8 cellular contexts compared by ENCODE assay signal in genomic region chr17:28318759-28319660, GRCh38. TPM values are rescaled to one million over a fixed set of nuclear protein-coding genes. Genes with fewer than 3 reads are reported as not detected.
A peak's percentile ranks its signal among the peaks of the same experiment; 100 is the strongest.
DNase-seq lines count a peak whose midpoint lies in the region; TF ChIP-seq lines count a peak whose summit lies in the region.

TSS of gene TMEM97 (plus strand) at chr17:28319200. CDS start at chr17:28319240, 40 bp downstream.

- peak within 1 kb of the TSS; percentile 86 for H2AK5ac ChIP-seq in neuronal stem cell (ENCODE audit: low read depth, low read length)

- H3K4me2 ChIP-seq in neuronal stem cell (ENCODE audit: insufficient read depth, low read length, poor library complexity, severe bottlenecking) = peak within 1 kb of the TSS; percentile 68

- H3K4me1 ChIP-seq in SJSA1 (replicated peaks) (peaks cover 20% of the 10 kb centered on the region), neuronal stem cell (ENCODE audit: control insufficient read depth in 2 of 2, insufficient read depth in 1 of 2, low read depth in 1 of 2, low read length in 2 of 2) (peaks cover 15 to 28% of the 10 kb centered on the region in 2 donors), subcutaneous abdominal adipose tissue (ENCODE audit: control insufficient read depth in 5 of 5, insufficient read depth in 5 of 5, low read length in 5 of 5) (peaks cover 2 to 23% (median 20%) of the 10 kb centered on the region in 5 donors)

- H3K9me3 ChIP-seq in SJSA1 (replicated peaks) = no peaks in the 10 kb centered on the region
- peaks cover 0 to 10% of the 10 kb centered on the region in 2 donors for H3K9me3 ChIP-seq in neuronal stem cell (replicated peaks in 1 of 2; ENCODE audit: control insufficient read depth in 2 of 2, insufficient read depth in 1 of 2, low read depth in 1 of 2, low read length in 2 of 2)
- H3K9me3 ChIP-seq in subcutaneous abdominal adipose tissue (ENCODE audit: control insufficient read depth in 5 of 5, low read length in 5 of 5) = no peaks in the 10 kb centered on the region

- H3K4ac ChIP-seq in neuronal stem cell (ENCODE audit: low read length) = peak within 1 kb of the TSS; percentile 67

- peak; percentile 97 for DNase-seq in GM06990 (ENCODE audit: extremely low read depth, insufficient read length)
- peak; percentile 91 for DNase-seq in HFF-Myc (ENCODE audit: extremely low read depth, low read depth)
- DNase-seq in MV-4-11 (lab: John Stamatoyannopoulos, UW) = peak; percentile 97
- peak; percentile 94 to 95 for DNase-seq in SJSA1 (ENCODE audit: low read depth in 1 of 2, low spot score in 2 of 2)
- peak; percentile 88 for DNase-seq in activated gamma-delta T cell treated with anti-CD3 and anti-CD28 coated beads, Interleukin-2, amount 50 U/mL, for 16 hours (ENCODE audit: low read depth)
- peak; percentile 97 for DNase-seq in foreskin melanocyte
- peak; percentile 93 for DNase-seq in neuronal stem cell (ENCODE audit: low spot score)

- TF ChIP-seq CTCF in GM06990 (IDR thresholded peaks at IDR 0.05; ENCODE audit: insufficient read depth, low read length, poor library complexity, severe bottlenecking) = peak; percentile 17
- no peak for TF ChIP-seq CTCF in HFF-Myc (IDR thresholded peaks at IDR 0.05; ENCODE audit: low read depth, low read length, missing control alignments)

- peak within 1 kb of the TSS; percentile 77 for H3K4me3 ChIP-seq in GM06990 (replicated peaks; ENCODE audit: low read depth, low read length)
- H3K4me3 ChIP-seq in HFF-Myc (replicated peaks; ENCODE audit: low read depth, low read length) = peak within 1 kb of the TSS; percentile 85
- peak within 1 kb of the TSS; percentile 57 for H3K4me3 ChIP-seq in SJSA1
- peak within 1 kb of the TSS; percentile 58 to 96 for H3K4me3 ChIP-seq in neuronal stem cell (ENCODE audit: low read length in 2 of 2)
- peak within 1 kb of the TSS; percentile 63 to 76 (median 74) for H3K4me3 ChIP-seq in subcutaneous abdominal adipose tissue (ENCODE audit: low read depth in 1 of 5, low read length in 5 of 5)

- H2BK15ac ChIP-seq in neuronal stem cell (ENCODE audit: low read length) = peak within 1 kb of the TSS; percentile 86

- no peak within 1 kb of the TSS for H2BK120ac ChIP-seq in neuronal stem cell (ENCODE audit: low read depth, low read length)

- peak within 1 kb of the TSS; percentile 93 for H2BK5ac ChIP-seq in neuronal stem cell (ENCODE audit: low read length)

- peak within 1 kb of the TSS; percentile 80 for H3K23ac ChIP-seq in neuronal stem cell (ENCODE audit: low read depth, low read length, poor library complexity)

- H3K27me3 ChIP-seq in GM06990 (replicated peaks; ENCODE audit: control insufficient read depth, insufficient read depth, low read length) (no peaks in the 10 kb centered on the region), SJSA1 (replicated peaks) (no peaks in the 10 kb centered on the region), neuronal stem cell (ENCODE audit: control insufficient read depth in 3 of 3, insufficient read depth in 3 of 3, low read depth in 1 of 3, low read length in 3 of 3) (no peaks in the 10 kb centered on the region), subcutaneous abdominal adipose tissue (ENCODE audit: control insufficient read depth in 5 of 5, insufficient read depth in 4 of 5, low read length in 5 of 5) (peaks cover 0 to 6% (median 4%) of the 10 kb centered on the region in 5 donors)

- no CpG with 5 or more reads among the region's 75 CpGs for WGBS in neuronal stem cell (ENCODE audit: extremely low coverage in 2 of 2, insufficient read length in 2 of 2, insufficient replicate concordance in 1 of 2), 2 donors

- peak within 1 kb of the TSS; percentile 70 for H4K8ac ChIP-seq in neuronal stem cell (ENCODE audit: low read depth, low read length)

- H4K91ac ChIP-seq in neuronal stem cell (ENCODE audit: low read depth, low read length, poor library complexity) = peak within 1 kb of the TSS; percentile 77

- no peaks in the 10 kb centered on the region for H3K36me3 ChIP-seq in GM06990 (ENCODE audit: control insufficient read depth, insufficient read depth, low read length)
- H3K36me3 ChIP-seq in SJSA1 = 0 out of 2 replicates have a peak, but pooled peaks cover 7% of the 10 kb centered on the region
- H3K36me3 ChIP-seq in neuronal stem cell (replicated peaks in 1 of 2; ENCODE audit: control insufficient read depth in 2 of 2, insufficient read depth in 2 of 2, low read length in 2 of 2) = peaks cover 0 to 38% of the 10 kb centered on the region in 2 donors
- H3K36me3 ChIP-seq in subcutaneous abdominal adipose tissue (ENCODE audit: control insufficient read depth in 5 of 5, insufficient read depth in 5 of 5, low read length in 5 of 5) = no peaks in the 10 kb centered on the region

- H3K79me1 ChIP-seq in neuronal stem cell (ENCODE audit: low read depth, low read length) = peaks cover 2% of the 10 kb centered on the region

- peak within 1 kb of the TSS; percentile 87 for H2AFZ ChIP-seq in neuronal stem cell (ENCODE audit: low read length)

- peak within 1 kb of the TSS; percentile 96 for H3K18ac ChIP-seq in neuronal stem cell (ENCODE audit: low read length)

- peak within 1 kb of the TSS; percentile 83 for H3K14ac ChIP-seq in neuronal stem cell (ENCODE audit: low read length)

- H3K9ac ChIP-seq in neuronal stem cell (ENCODE audit: low read depth, low read length, poor library complexity) (peak within 1 kb of the TSS; percentile 96), subcutaneous abdominal adipose tissue (ENCODE audit: low read length in 5 of 5) (peak within 1 kb of the TSS in 4 of 5 donors; percentile 3 to 70 (median 42))

- H3K27ac ChIP-seq in SJSA1 = 0 out of 2 replicates have a peak within 1 kb of the TSS, but pooled peaks have one; percentile 2
- H3K27ac ChIP-seq in neuronal stem cell (replicated peaks; ENCODE audit: low read length) = peak within 1 kb of the TSS; percentile 74
- H3K27ac ChIP-seq in subcutaneous abdominal adipose tissue (ENCODE audit: low read depth, low read length) = peak within 1 kb of the TSS; percentile 16

- peak within 1 kb of the TSS; percentile 69 for H2BK12ac ChIP-seq in neuronal stem cell (ENCODE audit: low read length)

RNA-seq across cellular contexts. Expression of gene TMEM97, which starts in this region (rescaled TPM):
- 51.0 and 61.5 TPM in 2 replicates for total RNA-seq in SJSA1 (2014; rRNA removed; shearing (Covaris generic))
- polyA plus RNA-seq in neuronal stem cell (2013, experiment 1 of 2) = 439 TPM
- polyA plus RNA-seq in neuronal stem cell (2013, experiment 2 of 2) = 423 TPM

Comparison
In these comparisons a context has a peak if more than half of its experiments do, and no peak if none do; other contexts are left out.
1. Peak in every context shown above with its lines: DNase-seq, H3K4me3 ChIP-seq and H3K27ac ChIP-seq.
2. H3K27ac ChIP-seq: peak in every context shown above with its lines; median percentile 74 in neuronal stem cell; 16 in subcutaneous abdominal adipose tissue; 2 in SJSA1.